Comparison of ENCODE assay signal across 8 cellular contexts in the genomic region with DNA sequence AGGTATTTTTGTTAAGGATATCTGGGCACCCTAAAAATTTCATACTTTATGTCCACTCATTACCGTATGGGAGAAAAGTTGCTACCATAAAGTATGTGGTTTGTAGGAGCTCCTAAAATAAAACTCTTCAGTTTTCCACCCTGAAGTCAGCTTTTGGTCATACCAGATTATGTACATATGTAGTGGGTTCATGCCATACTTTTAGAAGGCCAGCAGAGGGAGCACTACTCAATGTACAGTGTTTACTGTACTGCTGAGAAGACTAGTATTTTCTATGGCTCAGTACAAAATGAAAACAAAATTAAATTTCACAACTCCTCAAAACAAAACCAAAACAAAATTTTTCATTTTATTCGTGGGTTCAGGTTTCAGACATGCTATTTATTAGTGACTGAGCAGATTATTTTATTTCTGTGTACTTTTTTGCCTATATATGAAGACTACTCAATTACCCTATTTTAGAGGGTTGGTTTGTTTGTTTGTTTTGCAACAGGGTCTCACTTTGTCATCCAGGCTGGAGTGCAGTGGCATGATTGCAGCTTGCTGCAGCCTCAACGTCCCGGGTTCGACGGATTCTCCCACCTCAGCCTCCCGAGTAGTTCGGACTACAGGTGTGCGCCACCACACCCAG.
A peak's percentile ranks its signal among the peaks of the same experiment; 100 is the strongest.
DNase-seq lines count a peak whose midpoint lies in the region; ATAC-seq and TF ChIP-seq lines count a peak whose summit lies in the region.

No MANE protein-coding gene starts in this region.

- H3K4me3 ChIP-seq in AG09309 (ENCODE audit: control insufficient read depth, low read depth, low read length) (no peak overlapping the region), brain microvascular endothelial cell (ENCODE audit: low read depth, low read length) (no peak overlapping the region)

- peak; percentile 80 for TF ChIP-seq CTCF in AG09309 (IDR thresholded peaks at IDR 0.05; ENCODE audit: control insufficient read depth, insufficient read depth, low read depth, low read length, missing control alignments)
- TF ChIP-seq CTCF in brain microvascular endothelial cell (IDR thresholded peaks at IDR 0.05; ENCODE audit: low read depth, low read length, missing control alignments), result peak; percentile 70

- ATAC-seq in GM18505 (IDR thresholded peaks at IDR 0.05; ENCODE audit: unreplicated experiment) (peak; percentile 92), HG02870 (IDR thresholded peaks at IDR 0.05; ENCODE audit: unreplicated experiment) (peak; percentile 92)

- in situ Hi-C loops in brain microvascular endothelial cell (cut with HindIII; ENCODE audit: low pct_ligation_motif_present, low sequenced_read_pairs), result loop anchor here (25.0 kb wide), 1 partner anchor 734 kb away; no protein-coding TSS in a partner anchor

- no peak overlapping the region for H3K27ac ChIP-seq in brain microvascular endothelial cell

- DNase-seq in AG09309 (ENCODE audit: low read depth), result peak; percentile 49
- peak; percentile 35 for DNase-seq in NCI-H128 (lab: John Stamatoyannopoulos, UW; ENCODE audit: unreplicated experiment)
- peak; percentile 60 for DNase-seq in SKM-1 treated with dmso at 0.1 percent for 144 hours (lab: John Stamatoyannopoulos, UW; ENCODE audit: unreplicated experiment)
- DNase-seq in brain microvascular endothelial cell, result peak; percentile 38
- peak; percentile 93 for DNase-seq in inferior parietal cortex (ENCODE audit: extremely low spot score)
- peak; percentile 6 for DNase-seq in stimulated activated CD4-positive, alpha-beta T cell treated with anti-CD3 and anti-CD28 coated beads, Interleukin-4, amount 100 ng/mL, for 1 hour

- H3K36me3 ChIP-seq in brain microvascular endothelial cell (replicated peaks), result peaks cover 11% of the 10 kb centered on the region

- H3K27me3 ChIP-seq in brain microvascular endothelial cell (replicated peaks), result no peaks in the 10 kb centered on the region

- no peak for TF ChIP-seq POLR2A in GM18505 (IDR thresholded peaks at IDR 0.05; ENCODE audit: borderline replicate concordance, extremely low read depth, insufficient read depth, insufficient read length)

Comparison
In these comparisons a context has a peak if more than half of its experiments do, and no peak if none do; other contexts are left out.
1. DNase-seq: peak in every context shown above with its lines; median percentile 93 in inferior parietal cortex; 60 in SKM-1 treated with dmso at 0.1 percent for 144 hours; 49 in AG09309; 38 in brain microvascular endothelial cell; 35 in NCI-H128; 6 in stimulated activated CD4-positive, alpha-beta T cell treated with anti-CD3 and anti-CD28 coated beads, Interleukin-4, amount 100 ng/mL, for 1 hour.